13 cellular contexts compared by ENCODE assay signal in the genomic region with DNA sequence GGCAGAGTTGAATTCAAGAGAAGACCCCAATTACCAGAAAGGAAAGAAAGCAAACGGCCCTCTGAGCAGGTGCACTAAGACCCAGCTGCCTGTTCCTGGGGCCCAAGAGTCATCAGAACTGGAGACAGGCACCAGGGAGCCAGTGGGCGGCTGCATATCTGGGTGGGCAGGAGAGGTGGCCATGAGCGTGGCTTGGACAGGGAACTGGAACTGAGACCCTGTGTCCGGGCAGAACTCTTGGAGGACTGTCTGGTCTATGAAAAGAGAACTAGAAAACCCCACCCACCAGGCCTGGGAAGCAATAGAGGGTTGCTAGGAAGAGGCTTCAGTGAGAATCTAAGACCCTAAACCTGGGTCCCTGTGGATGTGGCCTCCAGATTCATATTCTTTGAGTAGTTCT.
A peak's percentile ranks its signal among the peaks of the same experiment; 100 is the strongest.
DNase-seq lines count a peak whose midpoint lies in the region; ATAC-seq and TF ChIP-seq lines count a peak whose summit lies in the region.
"Had no signal": no experiment of that assay in that cellular context is flagged by ENCODE, and none has a peak within 500 bp of the region (broad histone marks: within the 10 kb centered on the region; RNA-seq: fewer than 3 reads in every experiment).

No MANE protein-coding gene starts in this region.

- peak overlapping the region; percentile 36 for H3K4me2 ChIP-seq in DOHH2 (ENCODE audit: low read length)

- H3K9ac ChIP-seq in endodermal cell (ENCODE audit: extremely low read depth, low read length, poor library complexity, severe bottlenecking), result no peak overlapping the region

- H3K36me3 Mint-ChIP-seq in endodermal cell (ENCODE audit: low read depth), result peaks cover 11% of the 10 kb centered on the region

- peaks cover 22% of the 10 kb centered on the region for H3K4me1 Mint-ChIP-seq in endodermal cell

- H3K27ac ChIP-seq in DOHH2 (ENCODE audit: low read depth, low read length) (no peak overlapping the region), endodermal cell (ENCODE audit: low read depth, low read length) (peak overlapping the region; percentile 29)

- TF ChIP-seq CTCF in DOHH2 (IDR thresholded peaks at IDR 0.05; ENCODE audit: low read depth, low read length, poor library complexity, severe bottlenecking) (no peak), endodermal cell (conservative IDR thresholded peaks at IDR 0.05) (no peak)

- peaks cover 17% of the 10 kb centered on the region for H3K9me3 Mint-ChIP-seq in endodermal cell

- H3K36me3 ChIP-seq in DOHH2 (ENCODE audit: control insufficient read depth, low read length) (no peaks in the 10 kb centered on the region), endodermal cell (ENCODE audit: control insufficient read depth, insufficient read depth, low read length) (no peaks in the 10 kb centered on the region)

- H3K27me3 ChIP-seq in DOHH2 (ENCODE audit: control insufficient read depth, low read length) (peaks cover 60% of the 10 kb centered on the region), endodermal cell (ENCODE audit: control insufficient read depth, insufficient read depth, low read length, poor library complexity, severe bottlenecking) (no peaks in the 10 kb centered on the region)

- DNase-seq in endodermal cell (no peak), sciatic nerve (ENCODE audit: low spot score) (no peak), dedifferentiated amniotic fluid mesenchymal stem cell (ENCODE audit: extremely low spot score) (no peak), NCI-H1105 (lab: John Stamatoyannopoulos, UW) (no peak)
- DNase-seq in effector CD4-positive, alpha-beta T cell, result no peak
- DNase-seq: Calu3; cortex of kidney; foreskin fibroblast; GOT3; NCI-H2081; stimulated activated CD4-positive, alpha-beta T cell treated with anti-CD3 and anti-CD28 coated beads, Interleukin-2, amount 100 ng/mL, for 24 hours had no signal

- H3K27me3 Mint-ChIP-seq in endodermal cell (ENCODE audit: insufficient read depth), result no peaks in the 10 kb centered on the region

- H3K79me2 ChIP-seq in DOHH2 (ENCODE audit: control insufficient read depth, low read length), result no peaks in the 10 kb centered on the region

- H3K4me1 ChIP-seq in DOHH2 (ENCODE audit: control insufficient read depth, low read length), result peaks cover 37% of the 10 kb centered on the region
- H3K4me1 ChIP-seq in endodermal cell (ENCODE audit: control insufficient read depth, insufficient read depth, low read length), result no peaks in the 10 kb centered on the region

- H3F3A ChIP-seq in DOHH2 (ENCODE audit: control insufficient read depth, insufficient read depth), result peaks cover 6% of the 10 kb centered on the region

- ATAC-seq in HG03066 (IDR thresholded peaks at IDR 0.05; ENCODE audit: low read depth, unreplicated experiment) (peak; percentile 21), sciatic nerve (peak; percentile 29)

- no peaks in the 10 kb centered on the region for H3K9me3 ChIP-seq in DOHH2 (ENCODE audit: control insufficient read depth, insufficient read depth, low read length)
- peaks cover 13% of the 10 kb centered on the region for H3K9me3 ChIP-seq in endodermal cell (ENCODE audit: control insufficient read depth, low read length)

- 92% methylated on average over 4 of the region's 4 CpGs; no CpG with 5 or more reads in 1 of the 2 experiments for WGBS in endodermal cell (ENCODE audit: insufficient coverage in 1 of 2, insufficient read length in 1 of 2), 2 experiments

- no peak overlapping the region for H3K27ac Mint-ChIP-seq in endodermal cell

- intact Hi-C loops in sciatic nerve (cut with DNase I), result no loop called here

- no peaks in the 10 kb centered on the region for H3K9me2 ChIP-seq in DOHH2 (replicated peaks; ENCODE audit: control insufficient read depth, low read length)

- H3K4me3 ChIP-seq in DOHH2 (ENCODE audit: low read length) (no peak overlapping the region), endodermal cell (ENCODE audit: low read length) (no peak overlapping the region)

- H3K4me3 Mint-ChIP-seq in endodermal cell, result no peak overlapping the region

- H4K20me1 ChIP-seq in DOHH2 (ENCODE audit: control insufficient read depth, insufficient read depth, low read depth, low read length), result peaks cover 38% of the 10 kb centered on the region
